ENCODE assay signal across 1 cellular context in genomic region chr20:35771689-35772562, GRCh38.
A peak's percentile ranks its signal among the peaks of the same experiment; 100 is the strongest.
TF ChIP-seq lines count a peak whose summit lies in the region.

PHF20 (plus strand) TSS chr20:35772015; CDS start chr20:35801523, 29,508 bp downstream.

TF ChIP-seq in HepG2, 621 proteins besides CTCF, POLR2A, EP300 and RAD21 (continued from another document and continues in another):
- TF ChIP-seq, protein P1, sequence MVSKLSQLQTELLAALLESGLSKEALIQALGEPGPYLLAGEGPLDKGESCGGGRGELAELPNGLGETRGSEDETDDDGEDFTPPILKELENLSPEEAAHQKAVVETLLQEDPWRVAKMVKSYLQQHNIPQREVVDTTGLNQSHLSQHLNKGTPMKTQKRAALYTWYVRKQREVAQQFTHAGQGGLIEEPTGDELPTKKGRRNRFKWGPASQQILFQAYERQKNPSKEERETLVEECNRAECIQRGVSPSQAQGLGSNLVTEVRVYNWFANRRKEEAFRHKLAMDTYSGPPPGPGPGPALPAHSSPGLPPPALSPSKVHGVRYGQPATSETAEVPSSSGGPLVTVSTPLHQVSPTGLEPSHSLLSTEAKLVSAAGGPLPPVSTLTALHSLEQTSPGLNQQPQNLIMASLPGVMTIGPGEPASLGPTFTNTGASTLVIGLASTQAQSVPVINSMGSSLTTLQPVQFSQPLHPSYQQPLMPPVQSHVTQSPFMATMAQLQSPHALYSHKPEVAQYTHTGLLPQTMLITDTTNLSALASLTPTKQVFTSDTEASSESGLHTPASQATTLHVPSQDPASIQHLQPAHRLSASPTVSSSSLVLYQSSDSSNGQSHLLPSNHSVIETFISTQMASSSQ (IDR thresholded peaks at IDR 0.05; ENCODE audit: low read depth): no peak
- TF ChIP-seq, protein P1 (CRISPR knock-in tag; IDR thresholded peaks at IDR 0.05; ENCODE audit: borderline replicate concordance): peak; percentile 80
- TF ChIP-seq ZNF224 (CRISPR knock-in tag; IDR thresholded peaks at IDR 0.05) (peak; percentile 93), ZNF567 (CRISPR knock-in tag; IDR thresholded peaks at IDR 0.05; ENCODE audit: borderline replicate concordance) (peak; percentile 63; the same call in 1 of the 2 replicates), PAF1 (CRISPR knock-in tag; IDR thresholded peaks at IDR 0.05) (no peak), HOXA3 (CRISPR knock-in tag; IDR thresholded peaks at IDR 0.05) (peak; percentile 99), SRSF4 (IDR thresholded peaks at IDR 0.05; ENCODE audit: low read depth, low read length, poor library complexity, severe bottlenecking) (no peak), FIP1L1 (IDR thresholded peaks at IDR 0.05; ENCODE audit: borderline replicate concordance, insufficient read depth, low read depth, low read length) (no peak), ZNF20 (CRISPR knock-in tag; IDR thresholded peaks at IDR 0.05) (no peak), ZNF768 (CRISPR knock-in tag; IDR thresholded peaks at IDR 0.05) (peak; percentile 58), PHF20 (CRISPR knock-in tag; IDR thresholded peaks at IDR 0.05) (peak; percentile 65), KLF13 (CRISPR knock-in tag; IDR thresholded peaks at IDR 0.05) (peak; percentile 98), ISX (CRISPR knock-in tag; conservative IDR thresholded peaks at IDR 0.05) (0 out of 2 replicates have a peak, but pooled peaks have one; percentile 29), NFIC (IDR thresholded peaks at IDR 0.05; ENCODE audit: low read length) (no peak), MEF2D (CRISPR knock-in tag; IDR thresholded peaks at IDR 0.05) (peak; percentile 86; the same call in 1 of the 2 replicates), ZNF513 (CRISPR knock-in tag; conservative IDR thresholded peaks at IDR 0.05) (no peak), MEIS2 (CRISPR knock-in tag; IDR thresholded peaks at IDR 0.05) (peak; percentile 85), ZNF274 (CRISPR knock-in tag; IDR thresholded peaks at IDR 0.05) (peak; percentile 97), REL (CRISPR knock-in tag; conservative IDR thresholded peaks at IDR 0.05) (peak; percentile 99), ZNF598 (CRISPR knock-in tag; IDR thresholded peaks at IDR 0.05; ENCODE audit: borderline replicate concordance) (peak; percentile 79; the same call in 1 of the 2 replicates), RFXAP (CRISPR knock-in tag; IDR thresholded peaks at IDR 0.05; ENCODE audit: borderline replicate concordance) (peak; percentile 75), TSC22D2 (CRISPR knock-in tag; IDR thresholded peaks at IDR 0.05; ENCODE audit: borderline replicate concordance) (peak; percentile 92), ZNF143 (CRISPR knock-in tag; IDR thresholded peaks at IDR 0.05) (peak; percentile 57), ATM (IDR thresholded peaks at IDR 0.05; ENCODE audit: borderline replicate concordance) (no peak), TBX2 (CRISPR knock-in tag; IDR thresholded peaks at IDR 0.05; ENCODE audit: borderline replicate concordance) (peak; percentile 71; the same call in 1 of the 2 replicates), ZNF704 (CRISPR knock-in tag; IDR thresholded peaks at IDR 0.05; ENCODE audit: borderline replicate concordance) (peak; percentile 93), ZNF839 (CRISPR knock-in tag; IDR thresholded peaks at IDR 0.05; ENCODE audit: borderline replicate concordance) (peak; percentile 77), U2AF2 (IDR thresholded peaks at IDR 0.05; ENCODE audit: low read depth, low read length) (peak; percentile 50; the same call in 1 of the 2 replicates), ZNF414 (CRISPR knock-in tag; IDR thresholded peaks at IDR 0.05) (peak; percentile 65; the same call in 1 of the 2 replicates), ZNF121 (CRISPR knock-in tag; IDR thresholded peaks at IDR 0.05) (no peak), REPIN1 (CRISPR knock-in tag; IDR thresholded peaks at IDR 0.05; ENCODE audit: borderline replicate concordance, low read depth) (peak; percentile 92), ZBTB7B (CRISPR knock-in tag; IDR thresholded peaks at IDR 0.05) (peak; percentile 59; the same call in 1 of the 2 replicates), ARNT2 (CRISPR knock-in tag; IDR thresholded peaks at IDR 0.05; ENCODE audit: low read depth) (peak; percentile 92; the same call in 1 of the 2 replicates), SALL2 (CRISPR knock-in tag; IDR thresholded peaks at IDR 0.05) (peak; percentile 98), ZSCAN31 (CRISPR knock-in tag; IDR thresholded peaks at IDR 0.05; ENCODE audit: low read depth) (peak; percentile 76; the same call in 1 of the 2 replicates), ZNF432 (CRISPR knock-in tag; IDR thresholded peaks at IDR 0.05; ENCODE audit: borderline replicate concordance) (no peak; the same call in 1 of the 2 replicates), SATB2 (CRISPR knock-in tag; IDR thresholded peaks at IDR 0.05) (peak; percentile 94), FOXA1 (IDR thresholded peaks at IDR 0.05) (no peak), FOXA1 (CRISPR knock-in tag; IDR thresholded peaks at IDR 0.05) (peak; percentile 26; the same call in 1 of the 2 replicates), ZBTB49 (CRISPR knock-in tag; IDR thresholded peaks at IDR 0.05; ENCODE audit: borderline replicate concordance) (peak; percentile 94; the same call in 1 of the 2 replicates), SOX13 (IDR thresholded peaks at IDR 0.05) (no peak), SOX13 (CRISPR knock-in tag; conservative IDR thresholded peaks at IDR 0.05 in 1 of 2, IDR thresholded peaks at IDR 0.05 in 1 of 2) (peak in 1 of 2 experiments; percentile 73; a peak in 3 of 4 replicates), PHB2 (IDR thresholded peaks at IDR 0.05; ENCODE audit: partially characterized antibody) (no peak), SNAPC5 (CRISPR knock-in tag; IDR thresholded peaks at IDR 0.05; ENCODE audit: borderline replicate concordance) (peak; percentile 90; the same call in 1 of the 2 replicates), ZSCAN20 (CRISPR knock-in tag; IDR thresholded peaks at IDR 0.05; ENCODE audit: borderline replicate concordance) (0 out of 2 replicates have a peak, but pooled peaks have one; percentile 76), PLRG1 (conservative IDR thresholded peaks at IDR 0.05) (no peak), TCF12 (IDR thresholded peaks at IDR 0.05) (no peak), TCF12 (CRISPR knock-in tag; IDR thresholded peaks at IDR 0.05) (peak; percentile 46), SIN3B (IDR thresholded peaks at IDR 0.05; ENCODE audit: low read length) (peak; percentile 17; the same call in 1 of the 2 replicates), SIX1 (CRISPR knock-in tag; IDR thresholded peaks at IDR 0.05; ENCODE audit: borderline replicate concordance) (peak; percentile 79), ZNF34 (CRISPR knock-in tag; IDR thresholded peaks at IDR 0.05; ENCODE audit: borderline replicate concordance) (peak; percentile 59; the same call in 1 of the 2 replicates), THAP11 (CRISPR knock-in tag; IDR thresholded peaks at IDR 0.05) (peak; percentile 72), ZFP36L2 (CRISPR knock-in tag; IDR thresholded peaks at IDR 0.05) (peak; percentile 88), TBP (CRISPR knock-in tag; IDR thresholded peaks at IDR 0.05) (0 out of 2 replicates have a peak, but pooled peaks have one; percentile 90), ETV5 (CRISPR knock-in tag; IDR thresholded peaks at IDR 0.05; ENCODE audit: borderline replicate concordance) (peak; percentile 34), SMAD1 (CRISPR knock-in tag; IDR thresholded peaks at IDR 0.05; ENCODE audit: borderline replicate concordance, low read depth) (0 out of 2 replicates have a peak, but pooled peaks have one; percentile 48)
- TF ChIP-seq, protein P2, sequence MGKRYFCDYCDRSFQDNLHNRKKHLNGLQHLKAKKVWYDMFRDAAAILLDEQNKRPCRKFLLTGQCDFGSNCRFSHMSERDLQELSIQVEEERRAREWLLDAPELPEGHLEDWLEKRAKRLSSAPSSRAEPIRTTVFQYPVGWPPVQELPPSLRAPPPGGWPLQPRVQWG (CRISPR knock-in tag; IDR thresholded peaks at IDR 0.05; ENCODE audit: borderline replicate concordance, low read depth): 0 out of 2 replicates have a peak, but pooled peaks have one; percentile 84
- TF ChIP-seq, protein P3, sequence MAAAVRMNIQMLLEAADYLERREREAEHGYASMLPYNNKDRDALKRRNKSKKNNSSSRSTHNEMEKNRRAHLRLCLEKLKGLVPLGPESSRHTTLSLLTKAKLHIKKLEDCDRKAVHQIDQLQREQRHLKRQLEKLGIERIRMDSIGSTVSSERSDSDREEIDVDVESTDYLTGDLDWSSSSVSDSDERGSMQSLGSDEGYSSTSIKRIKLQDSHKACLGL (CRISPR knock-in tag; IDR thresholded peaks at IDR 0.05): no peak; the same call in none of the 2 replicates
- TF ChIP-seq, protein P4, sequence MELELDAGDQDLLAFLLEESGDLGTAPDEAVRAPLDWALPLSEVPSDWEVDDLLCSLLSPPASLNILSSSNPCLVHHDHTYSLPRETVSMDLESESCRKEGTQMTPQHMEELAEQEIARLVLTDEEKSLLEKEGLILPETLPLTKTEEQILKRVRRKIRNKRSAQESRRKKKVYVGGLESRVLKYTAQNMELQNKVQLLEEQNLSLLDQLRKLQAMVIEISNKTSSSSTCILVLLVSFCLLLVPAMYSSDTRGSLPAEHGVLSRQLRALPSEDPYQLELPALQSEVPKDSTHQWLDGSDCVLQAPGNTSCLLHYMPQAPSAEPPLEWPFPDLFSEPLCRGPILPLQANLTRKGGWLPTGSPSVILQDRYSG (CRISPR knock-in tag; IDR thresholded peaks at IDR 0.05): peak; percentile 92; the same call in 1 of the 2 replicates
- TF ChIP-seq, protein P5, sequence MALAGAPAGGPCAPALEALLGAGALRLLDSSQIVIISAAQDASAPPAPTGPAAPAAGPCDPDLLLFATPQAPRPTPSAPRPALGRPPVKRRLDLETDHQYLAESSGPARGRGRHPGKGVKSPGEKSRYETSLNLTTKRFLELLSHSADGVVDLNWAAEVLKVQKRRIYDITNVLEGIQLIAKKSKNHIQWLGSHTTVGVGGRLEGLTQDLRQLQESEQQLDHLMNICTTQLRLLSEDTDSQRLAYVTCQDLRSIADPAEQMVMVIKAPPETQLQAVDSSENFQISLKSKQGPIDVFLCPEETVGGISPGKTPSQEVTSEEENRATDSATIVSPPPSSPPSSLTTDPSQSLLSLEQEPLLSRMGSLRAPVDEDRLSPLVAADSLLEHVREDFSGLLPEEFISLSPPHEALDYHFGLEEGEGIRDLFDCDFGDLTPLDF (CRISPR knock-in tag; IDR thresholded peaks at IDR 0.05): peak; percentile 83
